ENCODE assay signal across 6 cellular contexts in the genomic region with DNA sequence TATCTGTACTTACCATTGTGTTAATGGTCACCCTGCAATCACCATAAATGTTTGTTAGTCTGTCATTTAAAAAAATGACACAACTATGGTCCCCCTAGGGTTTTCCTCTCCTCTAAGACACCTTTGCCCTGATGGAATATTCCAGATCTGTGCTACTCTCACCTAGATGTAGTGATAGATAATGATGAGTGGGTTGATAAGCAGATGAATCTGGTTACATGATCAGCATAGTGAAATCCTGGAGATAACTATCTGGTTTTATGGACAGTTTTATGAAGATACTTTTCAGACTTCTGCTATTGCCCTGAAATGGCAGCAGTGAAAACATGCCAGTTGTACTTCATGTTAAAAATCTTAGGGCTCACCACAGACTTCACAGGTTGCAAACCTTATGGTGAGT.
"Had no signal": no experiment of that assay in that cellular context is flagged by ENCODE, and none has a peak within 500 bp of the region (broad histone marks: within the 10 kb centered on the region; RNA-seq: fewer than 3 reads in every experiment).

No MANE protein-coding gene starts in this region.

- H3K27ac Mint-ChIP-seq: IgD-negative memory B cell had no signal

- DNase-seq: IMR-90, KBM-7 had no signal

- H3K27ac ChIP-seq: HL-60 had no signal

- H3K36me3 Mint-ChIP-seq: IgD-negative memory B cell had no signal

- H3K27me3 Mint-ChIP-seq: IgD-negative memory B cell had no signal

- ATAC-seq: HepG2, K562 had no signal

- H3K4me3 Mint-ChIP-seq: IgD-negative memory B cell had no signal

- H3K4me1 Mint-ChIP-seq: IgD-negative memory B cell had no signal
